In the genomic region with DNA sequence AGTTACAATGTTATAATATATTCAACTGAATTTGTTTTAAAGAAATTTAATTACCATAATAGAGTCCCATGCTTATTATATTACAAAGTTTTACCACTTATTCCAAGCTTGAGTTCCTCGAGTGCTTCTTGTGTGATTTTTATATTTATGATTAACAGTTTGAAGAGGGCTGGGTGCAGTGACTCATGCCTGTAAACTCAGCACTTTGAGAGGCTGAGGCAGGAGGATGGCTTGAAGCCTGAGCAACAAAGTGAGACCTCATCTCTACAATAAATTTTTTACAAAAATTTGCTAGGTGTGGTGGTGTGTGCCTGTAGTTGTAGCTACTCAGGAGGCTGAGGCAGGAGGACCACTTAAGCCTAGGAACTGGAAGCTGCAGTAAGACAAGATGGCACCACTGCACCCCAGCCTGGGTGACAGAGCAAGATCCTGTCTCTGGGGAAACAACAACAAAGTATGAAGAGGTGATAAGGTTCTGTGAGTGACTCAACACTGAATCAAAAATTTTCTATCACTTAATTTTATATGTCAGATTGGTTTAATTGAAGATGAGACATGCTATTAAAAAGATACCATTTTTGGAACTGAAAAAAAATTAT, we compare ENCODE assay signal across 21 cellular contexts. TPM values are rescaled to one million over a fixed set of nuclear protein-coding genes. Genes with fewer than 3 reads are reported as not detected.
DNase-seq lines count a peak whose midpoint lies in the region; ATAC-seq and TF ChIP-seq lines count a peak whose summit lies in the region.
"Had no signal": no experiment of that assay in that cellular context is flagged by ENCODE, and none has a peak within 500 bp of the region (broad histone marks: within the 10 kb centered on the region; RNA-seq: fewer than 3 reads in every experiment).

No MANE protein-coding gene starts in this region.

- H3K27me3 ChIP-seq in breast epithelium (no peaks in the 10 kb centered on the region), foreskin keratinocyte (no peaks in the 10 kb centered on the region)
- H3K27me3 ChIP-seq: neural progenitor cell had no signal

- POLR2A ChIA-PET in MCF 10A (lab: Yijun Ruan, JAX), result interaction anchor here (0.5 to 0.7 kb wide), 2 partner anchors 294 to 362 kb away, joined by 3 read pairs; no protein-coding TSS in a partner anchor

- no peaks in the 10 kb centered on the region for H3K9me3 Mint-ChIP-seq in MCF 10A (ENCODE audit: unreplicated experiment)
- no peaks in the 10 kb centered on the region for H3K9me3 Mint-ChIP-seq in activated naive CD8-positive, alpha-beta T cell treated with anti-CD3 and anti-CD28 coated beads for 36 hours
- H3K9me3 Mint-ChIP-seq: CD4-positive, CD25-positive, alpha-beta regulatory T cell; dendritic cell treated with granulocyte-macrophage colony-stimulating factor and Interleukin-4, amounts not matched to agents 40 ng/mL and 50 ng/mL, for 4 days; neural progenitor cell had no signal

- H3K27ac Mint-ChIP-seq in MCF 10A (ENCODE audit: low read depth, unreplicated experiment), result no peak overlapping the region
- H3K27ac Mint-ChIP-seq in activated naive CD8-positive, alpha-beta T cell treated with anti-CD3 and anti-CD28 coated beads for 36 hours, result no peak overlapping the region
- H3K27ac Mint-ChIP-seq: dendritic cell treated with granulocyte-macrophage colony-stimulating factor and Interleukin-4, amounts not matched to agents 40 ng/mL and 50 ng/mL, for 4 days; neural progenitor cell had no signal

- no peak overlapping the region for H3K4me3 ChIP-seq in breast epithelium
- H3K4me3 ChIP-seq: neural progenitor cell, prostate gland had no signal

- no peak overlapping the region for H3K4me3 Mint-ChIP-seq in MCF 10A (ENCODE audit: unreplicated experiment)
- H3K4me3 Mint-ChIP-seq in activated naive CD8-positive, alpha-beta T cell treated with anti-CD3 and anti-CD28 coated beads for 36 hours, result no peak overlapping the region
- H3K4me3 Mint-ChIP-seq: CD4-positive, CD25-positive, alpha-beta regulatory T cell; dendritic cell treated with granulocyte-macrophage colony-stimulating factor and Interleukin-4, amounts not matched to agents 40 ng/mL and 50 ng/mL, for 4 days; neural progenitor cell had no signal

- no peaks in the 10 kb centered on the region for H3K4me1 Mint-ChIP-seq in MCF 10A (ENCODE audit: insufficient read depth, unreplicated experiment)
- H3K4me1 Mint-ChIP-seq in activated naive CD8-positive, alpha-beta T cell treated with anti-CD3 and anti-CD28 coated beads for 36 hours, result peaks cover 18% of the 10 kb centered on the region
- H3K4me1 Mint-ChIP-seq: neural progenitor cell had no signal

- ATAC-seq in foreskin keratinocyte, result peak; percentile 87
- no peak for ATAC-seq in HG02798 (IDR thresholded peaks at IDR 0.05; ENCODE audit: poor library complexity, unreplicated experiment)
- no peak for ATAC-seq in GM19395 (IDR thresholded peaks at IDR 0.05; ENCODE audit: unreplicated experiment)

- intact Hi-C loops in MCF 10A (cut with micrococcal nuclease) (no loop called here), breast epithelium (cut with DNase I; ENCODE audit: low total_unique reads) (no loop called here)

- H3K4me1 ChIP-seq in breast epithelium (no peaks in the 10 kb centered on the region), foreskin keratinocyte (no peaks in the 10 kb centered on the region)
- H3K4me1 ChIP-seq: neural progenitor cell, prostate gland had no signal

- peak; percentile 4 for DNase-seq in MCF 10A (ENCODE audit: unreplicated experiment)
- DNase-seq in breast epithelium (ENCODE audit: low spot score in 2 of 2), result no peak
- peak; percentile 30 for DNase-seq in RKO (ENCODE audit: low spot score)
- DNase-seq in foreskin keratinocyte, result peak in 1 of 2 donors; percentile 33
- no peak for DNase-seq in activated naive CD8-positive, alpha-beta T cell treated with anti-CD3 and anti-CD28 coated beads for 36 hours
- no peak for DNase-seq in NCI-H187 treated with DMSO at 0.1 percent for 48 hours (lab: John Stamatoyannopoulos, UW)
- DNase-seq: CD4-positive, CD25-positive, alpha-beta regulatory T cell; KG1; NCI-H1092; NCI-H2081 treated with DMSO at 0.1 percent for 48 hours; NCI-H524; SHP77 treated with DMSO at 0.1 percent for 48 hours; small intestine; stimulated activated CD8-positive, alpha-beta memory T cell treated with anti-CD3 and anti-CD28 coated beads, Interleukin-4, amount 100 ng/mL, for 48 hours; substantia nigra; WERI-Rb-1 had no signal

- TF ChIP-seq CTCF in MCF 10A (IDR thresholded peaks at IDR 0.05; ENCODE audit: unreplicated experiment), result no peak
- no peak for TF ChIP-seq CTCF in breast epithelium (IDR thresholded peaks at IDR 0.05)
- no peak for TF ChIP-seq CTCF in foreskin keratinocyte (conservative IDR thresholded peaks at IDR 0.05)

- CTCF ChIA-PET in MCF 10A (lab: Yijun Ruan, JAX), result interaction anchor here (0.7 kb wide), 1 partner anchor 9 kb away, joined by 3 read pairs; no protein-coding TSS in a partner anchor

- no TSS peak for BruUV-seq in MCF 10A (replicated peaks; lab: Mats Ljungman, UMichigan)

- H3K36me3 Mint-ChIP-seq in MCF 10A (ENCODE audit: insufficient read depth, unreplicated experiment), result peaks cover 44% of the 10 kb centered on the region
- peaks cover 13% of the 10 kb centered on the region for H3K36me3 Mint-ChIP-seq in activated naive CD8-positive, alpha-beta T cell treated with anti-CD3 and anti-CD28 coated beads for 36 hours

- H3K27ac ChIP-seq in breast epithelium, result no peak overlapping the region
- H3K27ac ChIP-seq in foreskin keratinocyte, result no peak overlapping the region
- H3K27ac ChIP-seq: neural progenitor cell, prostate gland, WERI-Rb-1 had no signal

- H3K36me3 ChIP-seq in breast epithelium, result peaks cover 6% of the 10 kb centered on the region
- H3K36me3 ChIP-seq: prostate gland had no signal

- H3K9me3 ChIP-seq in breast epithelium, result no peaks in the 10 kb centered on the region
- H3K9me3 ChIP-seq: prostate gland had no signal

- H3K27me3 Mint-ChIP-seq in MCF 10A (ENCODE audit: insufficient read depth, unreplicated experiment), result no peaks in the 10 kb centered on the region
- no peaks in the 10 kb centered on the region for H3K27me3 Mint-ChIP-seq in activated naive CD8-positive, alpha-beta T cell treated with anti-CD3 and anti-CD28 coated beads for 36 hours
- H3K27me3 Mint-ChIP-seq: CD4-positive, CD25-positive, alpha-beta regulatory T cell; dendritic cell treated with granulocyte-macrophage colony-stimulating factor and Interleukin-4, amounts not matched to agents 40 ng/mL and 50 ng/mL, for 4 days had no signal

- TF ChIP-seq POLR2A in breast epithelium (IDR thresholded peaks at IDR 0.05), result no peak

RNA-seq across cellular contexts. Expression of a gene that starts 9.2 kb away (rescaled TPM):
- total RNA-seq in MCF 10A (2022) (14.3 and 17.4 TPM in 2 replicates), breast epithelium (10 to 100 TPM in 2 of 3 donors, 1 to 10 TPM in 1; 8.2 to 22.9 (median 18.9) TPM), foreskin keratinocyte (9.0 and 11.1 TPM in 2 replicates)
- 5.4 and 7.3 TPM in 2 replicates for polyA plus RNA-seq in foreskin keratinocyte
- 10 to 100 TPM; 16.5 to 16.6 TPM for total RNA-seq in activated naive CD8-positive, alpha-beta T cell treated with anti-CD3 and anti-CD28 coated beads for 36 hours

Comparison
In these comparisons a context has a peak if more than half of its experiments do, and no peak if none do; other contexts are left out.
1. DNase-seq: peak in MCF 10A (single experiment) and RKO (single experiment); none in breast epithelium (0 of 2), activated naive CD8-positive, alpha-beta T cell treated with anti-CD3 and anti-CD28 coated beads for 36 hours (single experiment) and NCI-H187 treated with DMSO at 0.1 percent for 48 hours (single experiment).